Comparison of ENCODE assay signal across 2 cellular contexts in genomic region chr11:16191212-16191851, GRCh38.
TF ChIP-seq lines count a peak whose summit lies in the region.

No MANE protein-coding gene starts in this region.

TF ChIP-seq in HEK293, 187 proteins besides CTCF, POLR2A, EP300 and RAD21 (continued from another document):
- peak; percentile 48 for TF ChIP-seq PRDM10 (tag by site-specific recombination; IDR thresholded peaks at IDR 0.05)

TF ChIP-seq in SK-N-SH treated with all-trans-retinoic acid at 6 μM for 48 hours, 23 proteins besides CTCF, POLR2A, EP300 and RAD21 (continued from another document):
- TF ChIP-seq, protein P1, sequence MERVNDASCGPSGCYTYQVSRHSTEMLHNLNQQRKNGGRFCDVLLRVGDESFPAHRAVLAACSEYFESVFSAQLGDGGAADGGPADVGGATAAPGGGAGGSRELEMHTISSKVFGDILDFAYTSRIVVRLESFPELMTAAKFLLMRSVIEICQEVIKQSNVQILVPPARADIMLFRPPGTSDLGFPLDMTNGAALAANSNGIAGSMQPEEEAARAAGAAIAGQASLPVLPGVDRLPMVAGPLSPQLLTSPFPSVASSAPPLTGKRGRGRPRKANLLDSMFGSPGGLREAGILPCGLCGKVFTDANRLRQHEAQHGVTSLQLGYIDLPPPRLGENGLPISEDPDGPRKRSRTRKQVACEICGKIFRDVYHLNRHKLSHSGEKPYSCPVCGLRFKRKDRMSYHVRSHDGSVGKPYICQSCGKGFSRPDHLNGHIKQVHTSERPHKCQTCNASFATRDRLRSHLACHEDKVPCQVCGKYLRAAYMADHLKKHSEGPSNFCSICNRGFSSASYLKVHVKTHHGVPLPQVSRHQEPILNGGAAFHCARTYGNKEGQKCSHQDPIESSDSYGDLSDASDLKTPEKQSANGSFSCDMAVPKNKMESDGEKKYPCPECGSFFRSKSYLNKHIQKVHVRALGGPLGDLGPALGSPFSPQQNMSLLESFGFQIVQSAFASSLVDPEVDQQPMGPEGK (CRISPR knock-in tag; IDR thresholded peaks at IDR 0.05; ENCODE audit: borderline replicate concordance) = no peak
- TF ChIP-seq, protein P2, sequence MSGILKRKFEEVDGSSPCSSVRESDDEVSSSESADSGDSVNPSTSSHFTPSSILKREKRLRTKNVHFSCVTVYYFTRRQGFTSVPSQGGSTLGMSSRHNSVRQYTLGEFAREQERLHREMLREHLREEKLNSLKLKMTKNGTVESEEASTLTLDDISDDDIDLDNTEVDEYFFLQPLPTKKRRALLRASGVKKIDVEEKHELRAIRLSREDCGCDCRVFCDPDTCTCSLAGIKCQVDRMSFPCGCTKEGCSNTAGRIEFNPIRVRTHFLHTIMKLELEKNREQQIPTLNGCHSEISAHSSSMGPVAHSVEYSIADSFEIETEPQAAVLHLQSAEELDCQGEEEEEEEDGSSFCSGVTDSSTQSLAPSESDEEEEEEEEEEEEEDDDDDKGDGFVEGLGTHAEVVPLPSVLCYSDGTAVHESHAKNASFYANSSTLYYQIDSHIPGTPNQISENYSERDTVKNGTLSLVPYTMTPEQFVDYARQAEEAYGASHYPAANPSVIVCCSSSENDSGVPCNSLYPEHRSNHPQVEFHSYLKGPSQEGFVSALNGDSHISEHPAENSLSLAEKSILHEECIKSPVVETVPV (CRISPR knock-in tag; IDR thresholded peaks at IDR 0.05) = no peak
